1 cellular context compared by ENCODE assay signal in genomic region chr7:1558181-1558811, GRCh38.
A peak's percentile ranks its signal among the peaks of the same experiment; 100 is the strongest.
TF ChIP-seq lines count a peak whose summit lies in the region.

No MANE protein-coding gene starts in this region.

TF ChIP-seq in HepG2, 621 proteins besides CTCF, POLR2A, EP300 and RAD21 (continued from another document and continues in another):
- TF ChIP-seq PAX8 (CRISPR knock-in tag; IDR thresholded peaks at IDR 0.05; ENCODE audit: borderline replicate concordance): no peak
- peak; percentile 73 for TF ChIP-seq ZNF407 (CRISPR knock-in tag; IDR thresholded peaks at IDR 0.05; ENCODE audit: not compliant biosample characterization)
- TF ChIP-seq ZNF850 (CRISPR knock-in tag; conservative IDR thresholded peaks at IDR 0.05): no peak
- peak; percentile 67; the same call in 1 of the 2 replicates for TF ChIP-seq ADNP (CRISPR knock-in tag; IDR thresholded peaks at IDR 0.05)
- peak; percentile 89 for TF ChIP-seq STAG1 (CRISPR knock-in tag; IDR thresholded peaks at IDR 0.05)
- peak; percentile 42 to 76; a peak in 3 of 4 replicates for TF ChIP-seq HMGXB4 (CRISPR knock-in tag; IDR thresholded peaks at IDR 0.05; ENCODE audit: borderline replicate concordance in 1 of 2, low read depth in 1 of 2)
- TF ChIP-seq GATAD1 (CRISPR knock-in tag; IDR thresholded peaks at IDR 0.05): peak; percentile 43; the same call in 1 of the 2 replicates
- 0 out of 2 replicates have a peak, but pooled peaks have one; percentile 9 for TF ChIP-seq ZNF768 (CRISPR knock-in tag; IDR thresholded peaks at IDR 0.05)
- TF ChIP-seq TCF12 (IDR thresholded peaks at IDR 0.05): no peak
- TF ChIP-seq TCF12 (CRISPR knock-in tag; IDR thresholded peaks at IDR 0.05): no peak
- no peak for TF ChIP-seq ZNF652 (CRISPR knock-in tag; IDR thresholded peaks at IDR 0.05; ENCODE audit: borderline replicate concordance, low read depth)
- 0 out of 2 replicates have a peak, but pooled peaks have one; percentile 54 for TF ChIP-seq ZNF891 (CRISPR knock-in tag; IDR thresholded peaks at IDR 0.05)
- no peak for TF ChIP-seq NFE2 (CRISPR knock-in tag; IDR thresholded peaks at IDR 0.05)
- TF ChIP-seq CSRNP2 (CRISPR knock-in tag; conservative IDR thresholded peaks at IDR 0.05; ENCODE audit: low read depth): no peak
- TF ChIP-seq ZNF704 (CRISPR knock-in tag; IDR thresholded peaks at IDR 0.05; ENCODE audit: borderline replicate concordance): no peak
- no peak; the same call in 1 of the 2 replicates for TF ChIP-seq IKZF5 (CRISPR knock-in tag; IDR thresholded peaks at IDR 0.05)
- TF ChIP-seq FOXA3 (CRISPR knock-in tag; IDR thresholded peaks at IDR 0.05): peak; percentile 15; the same call in 1 of the 2 replicates
- peak; percentile 29; the same call in 1 of the 2 replicates for TF ChIP-seq ZNF501 (CRISPR knock-in tag; IDR thresholded peaks at IDR 0.05)
- no peak for TF ChIP-seq ZNF709 (CRISPR knock-in tag; IDR thresholded peaks at IDR 0.05)
- TF ChIP-seq TERF1 (CRISPR knock-in tag; IDR thresholded peaks at IDR 0.05): no peak
- TF ChIP-seq HOXA7 (CRISPR knock-in tag; IDR thresholded peaks at IDR 0.05): no peak
- no peak for TF ChIP-seq ARID4A (CRISPR knock-in tag; IDR thresholded peaks at IDR 0.05; ENCODE audit: borderline replicate concordance)
- TF ChIP-seq ZNF30 (CRISPR knock-in tag; IDR thresholded peaks at IDR 0.05): no peak
- peak; percentile 29; the same call in 1 of the 2 replicates for TF ChIP-seq HDAC2 (CRISPR knock-in tag; IDR thresholded peaks at IDR 0.05)
- TF ChIP-seq ZNF883 (CRISPR knock-in tag; IDR thresholded peaks at IDR 0.05; ENCODE audit: not compliant biosample characterization): peak; percentile 57
- no peak for TF ChIP-seq PBX3 (CRISPR knock-in tag; IDR thresholded peaks at IDR 0.05; ENCODE audit: borderline replicate concordance)
- TF ChIP-seq SAP130 (CRISPR knock-in tag; IDR thresholded peaks at IDR 0.05; ENCODE audit: low read depth): peak; percentile 59
- no peak for TF ChIP-seq ZNF256 (CRISPR knock-in tag; conservative IDR thresholded peaks at IDR 0.05)
- no peak for TF ChIP-seq LCORL (IDR thresholded peaks at IDR 0.05)
- TF ChIP-seq LCORL (CRISPR knock-in tag; IDR thresholded peaks at IDR 0.05): no peak
- TF ChIP-seq NFKB2 (CRISPR knock-in tag; IDR thresholded peaks at IDR 0.05; ENCODE audit: borderline replicate concordance): peak; percentile 45; the same call in 1 of the 2 replicates
- peak; percentile 34; the same call in 1 of the 2 replicates for TF ChIP-seq GATAD2A (CRISPR knock-in tag; IDR thresholded peaks at IDR 0.05)
- TF ChIP-seq POGZ (CRISPR knock-in tag; IDR thresholded peaks at IDR 0.05): 0 out of 2 replicates have a peak, but pooled peaks have one; percentile 46
- peak; percentile 48; the same call in 1 of the 2 replicates for TF ChIP-seq FOSL2 (CRISPR knock-in tag; IDR thresholded peaks at IDR 0.05)
- TF ChIP-seq THAP11 (CRISPR knock-in tag; IDR thresholded peaks at IDR 0.05): 0 out of 2 replicates have a peak, but pooled peaks have one; percentile 36
- 0 out of 2 replicates have a peak, but pooled peaks have one; percentile 31 for TF ChIP-seq ZNF724P (CRISPR knock-in tag; IDR thresholded peaks at IDR 0.05; ENCODE audit: borderline replicate concordance)
